ENCODE assay signal across 33 cellular contexts in genomic region chr1:60033066-60033465, GRCh38. TPM values are rescaled to one million over a fixed set of nuclear protein-coding genes. Genes with fewer than 3 reads are reported as not detected.
"Had no signal": no experiment of that assay in that cellular context is flagged by ENCODE, and none has a peak within 500 bp of the region (broad histone marks: within the 10 kb centered on the region; RNA-seq: fewer than 3 reads in every experiment).

No MANE protein-coding gene starts in this region.

- H3K36me3 Mint-ChIP-seq: activated naive CD8-positive, alpha-beta T cell had no signal

- H3K9me3 Mint-ChIP-seq: activated B cell treated with CpG ODN at 0.5 μM for 24 hours; activated CD8-positive, alpha-beta T cell treated with anti-CD3 and anti-CD28 coated beads for 36 hours; activated T-cell treated with anti-CD3 and anti-CD28 coated beads, Interleukin-2, amount 50 U/mL, for 4 hours; activated T-helper 17 cell treated with anti-CD3 and anti-CD28 coated beads, Interleukin-2, amount 50 U/mL, for 72 hours; T-helper 2 cell treated with Interferon-gamma antibody and Interleukin-4, amounts not matched to agents 5 μg/mL and 100 μg/mL, for 36 hours had no signal

- H3K4me3 ChIP-seq: adrenal gland, body of pancreas, esophagus squamous epithelium had no signal

- H3K27me3 Mint-ChIP-seq: activated B cell treated with CpG ODN at 0.5 μM for 24 hours had no signal

- H3K9me3 ChIP-seq: adrenal gland, body of pancreas, esophagus squamous epithelium had no signal

- H3K27ac ChIP-seq: adrenal gland, body of pancreas, epithelial cell of prostate, esophagus squamous epithelium had no signal

- H3K27ac Mint-ChIP-seq: activated B cell treated with CpG ODN at 0.5 μM for 24 hours; activated CD8-positive, alpha-beta T cell treated with anti-CD3 and anti-CD28 coated beads for 36 hours; activated naive CD8-positive, alpha-beta T cell; activated T-helper 17 cell treated with anti-CD3 and anti-CD28 coated beads, Interleukin-2, amount 50 U/mL, for 72 hours; T-helper 17 cell; T-helper 2 cell treated with Interferon-gamma antibody and Interleukin-4, amounts not matched to agents 5 μg/mL and 100 μg/mL, for 36 hours had no signal

- H3K4me3 Mint-ChIP-seq: activated B cell treated with CpG ODN at 0.5 μM for 24 hours; activated CD8-positive, alpha-beta T cell treated with anti-CD3 and anti-CD28 coated beads for 36 hours; activated naive CD8-positive, alpha-beta T cell; activated T-cell treated with anti-CD3 and anti-CD28 coated beads, Interleukin-2, amount 50 U/mL, for 4 hours; activated T-helper 17 cell treated with anti-CD3 and anti-CD28 coated beads, Interleukin-2, amount 50 U/mL, for 72 hours; T-helper 17 cell; T-helper 2 cell treated with Interferon-gamma antibody and Interleukin-4, amounts not matched to agents 5 μg/mL and 100 μg/mL, for 36 hours had no signal

- DNase-seq: activated B cell treated with CpG ODN at 0.5 μM for 24 hours; activated CD4-positive, alpha-beta T cell treated with anti-CD3 and anti-CD28 coated beads for 48 hours; activated CD4-positive, alpha-beta T cell treated with anti-CD3 and anti-CD28 coated beads, Interleukin-2, amount 50 U/mL, for 1 hour; activated CD4-positive, alpha-beta T cell treated with anti-CD3 and anti-CD28 coated beads, Interleukin-2, amount 50 U/mL, for 48 hours; activated CD8-positive, alpha-beta memory T cell treated with anti-CD3 and anti-CD28 coated beads for 24 hours; activated CD8-positive, alpha-beta T cell treated with anti-CD3 and anti-CD28 coated beads for 36 hours; activated effector memory CD4-positive, alpha-beta T cell treated with Interleukin-2 at 50 U/mL for 16 hours; activated gamma-delta T cell treated with Interleukin-2 at 50 U/mL for 16 hours; activated naive CD4-positive, alpha-beta T cell treated with anti-CD3 and anti-CD28 coated beads, Interleukin-2, amount 50 U/mL, for 16 hours; activated naive CD4-positive, alpha-beta T cell treated with Interleukin-2 at 50 U/mL for 16 hours; activated T-cell treated with anti-CD3 and anti-CD28 coated beads, Interleukin-2, amount 50 U/mL, for 4 hours; adrenal gland; amygdala; aorta; body of pancreas; caudate nucleus; cortex of kidney; dermis blood vessel endothelial cell; effector CD8-positive, alpha-beta T cell; esophagus squamous epithelium; head of caudate nucleus; T-helper 1 cell; T-helper 17 cell; T1000 had no signal

- H3K4me1 Mint-ChIP-seq: activated B cell treated with CpG ODN at 0.5 μM for 24 hours; activated T-helper 17 cell treated with anti-CD3 and anti-CD28 coated beads, Interleukin-2, amount 50 U/mL, for 72 hours; T-helper 17 cell had no signal

- ATAC-seq: activated CD4-positive, CD25-positive, alpha-beta regulatory T cell treated with anti-CD3 and anti-CD28 coated beads, Interleukin-2, amount 50 U/mL, for 24 hours; activated CD8-positive, alpha-beta T cell treated with anti-CD3 and anti-CD28 coated beads for 36 hours; activated T-cell treated with anti-CD3 and anti-CD28 coated beads, Interleukin-2, amount 50 U/mL, for 4 hours; activated T-helper 17 cell treated with anti-CD3 and anti-CD28 coated beads, Interleukin-2, amount 50 U/mL, for 72 hours; body of pancreas; T-helper 17 cell had no signal

- H3K4me1 ChIP-seq: adrenal gland, body of pancreas, esophagus squamous epithelium had no signal

- H3K27me3 ChIP-seq: adrenal gland, body of pancreas, esophagus squamous epithelium had no signal

- H3K36me3 ChIP-seq: adrenal gland, esophagus squamous epithelium had no signal

RNA-seq across cellular contexts. Expression of gene C1orf87, which starts 40.5 kb away (rescaled TPM):
- total RNA-seq: activated B cell treated with CpG ODN at 0.5 μM for 24 hours; activated CD8-positive, alpha-beta T cell treated with anti-CD3 and anti-CD28 coated beads for 36 hours; activated T-cell treated with anti-CD3 and anti-CD28 coated beads, Interleukin-2, amount 50 U/mL, for 4 hours; activated T-helper 17 cell treated with anti-CD3 and anti-CD28 coated beads, Interleukin-2, amount 50 U/mL, for 72 hours; body of pancreas; chondrocyte; dermis blood vessel endothelial cell; endothelial cell of umbilical vein; esophagus squamous epithelium; frontal cortex; T-helper 17 cell had no signal
- polyA plus RNA-seq: adrenal gland, endothelial cell of umbilical vein, esophagus had no signal
